23 cellular contexts compared by ENCODE assay signal in genomic region chr7:356087-356486, GRCh38.
"Had no signal": no experiment of that assay in that cellular context is flagged by ENCODE, and none has a peak within 500 bp of the region (broad histone marks: within the 10 kb centered on the region; RNA-seq: fewer than 3 reads in every experiment).

No MANE protein-coding gene starts in this region.

- H3K9me3 ChIP-seq: mucosa of descending colon, ovary, testis, thyroid gland, transverse colon, vagina had no signal

- H3K4me1 ChIP-seq: right atrium auricular region, stomach, testis, thyroid gland, transverse colon had no signal

- H3K4me3 ChIP-seq: left ventricle myocardium inferior, lung, mucosa of descending colon, ovary, right atrium auricular region, skin epidermis, stomach, testis, thyroid gland, transverse colon, upper lobe of left lung, vagina had no signal

- DNase-seq: hippocampal formation; left ventricle myocardium inferior; midbrain; mucosa of descending colon; naive thymus-derived CD4-positive, alpha-beta T cell; ovary; stimulated activated CD4-positive, alpha-beta T cell treated with anti-CD3 and anti-CD28 coated beads, Interleukin-12 subunit alpha, Interleukin-12 subunit beta, amount 100 ng/mL, for 4 hours; stimulated activated CD4-positive, alpha-beta T cell treated with anti-CD3 and anti-CD28 coated beads, Interleukin-15, amount 100 ng/mL, for 24 hours; stimulated activated CD4-positive, alpha-beta T cell treated with anti-CD3 and anti-CD28 coated beads, Interleukin-2, amount 100 ng/mL, for 24 hours; stimulated activated CD4-positive, alpha-beta T cell treated with anti-CD3 and anti-CD28 coated beads, Interleukin-4, amount 100 ng/mL, for 1 hour; stimulated activated naive B cell treated with anti-CD40 and anti-IgM and Interleukin-4, amounts not matched to agents 10 μg/mL and 1 μg/mL and 100 μg/mL, for 72 hours; stimulated activated naive CD8-positive, alpha-beta T cell treated with anti-CD3 and anti-CD28 coated beads, Interleukin-15, Interleukin-2, amounts not matched to agents 100 U/mL and 50 U/mL, for 24 hours; stomach; testis; thyroid gland; transverse colon had no signal

- H3K27ac ChIP-seq: left ventricle myocardium inferior, ovary, right atrium auricular region, stomach, testis, thyroid gland, transverse colon, upper lobe of left lung, vagina had no signal

- ATAC-seq: mucosa of descending colon; naive thymus-derived CD4-positive, alpha-beta T cell; natural killer cell treated with Interleukin-12 subunit alpha and Interleukin-12 subunit beta and Interleukin-15 and Interleukin-18, amount 100 ng/mL, for 72 hours; sciatic nerve; stimulated activated naive B cell treated with anti-CD40 and anti-IgM and Interleukin-4, amounts not matched to agents 10 μg/mL and 1 μg/mL and 100 μg/mL, for 72 hours; stimulated activated naive CD8-positive, alpha-beta T cell treated with anti-CD3 and anti-CD28 coated beads, Interleukin-15, Interleukin-2, amounts not matched to agents 100 U/mL and 50 U/mL, for 24 hours had no signal

- H3K27me3 ChIP-seq: ovary, right atrium auricular region, testis, thyroid gland, vagina had no signal

- H3K36me3 ChIP-seq: left ventricle myocardium inferior, ovary, right atrium auricular region, stomach, thyroid gland, transverse colon, upper lobe of left lung, vagina had no signal
